ENCODE assay signal across 2 cellular contexts in genomic region chr1:204426035-204426436, GRCh38.
A peak's percentile ranks its signal among the peaks of the same experiment; 100 is the strongest.
TF ChIP-seq lines count a peak whose summit lies in the region.

No MANE protein-coding gene starts in this region.

TF ChIP-seq in K562, 482 proteins besides CTCF, POLR2A, EP300 and RAD21:
- peak; percentile 86 for TF ChIP-seq FOSL1 (tag; conservative IDR thresholded peaks at IDR 0.05)
- TF ChIP-seq ZNF140 (CRISPR knock-in tag; IDR thresholded peaks at IDR 0.05) = no peak
- peak; percentile 25; the same call in 1 of the 2 replicates for TF ChIP-seq SMARCA4 (IDR thresholded peaks at IDR 0.05)
- peak; percentile 76 for TF ChIP-seq JUN (IDR thresholded peaks at IDR 0.05; ENCODE audit: borderline replicate concordance, low read depth, low read length)
- no peak for TF ChIP-seq JUN (CRISPR knock-in tag; IDR thresholded peaks at IDR 0.05; ENCODE audit: borderline replicate concordance)
- 0 out of 2 replicates have a peak, but pooled peaks have one; percentile 24 for TF ChIP-seq CTBP1 (IDR thresholded peaks at IDR 0.05; ENCODE audit: borderline replicate concordance)
- TF ChIP-seq DPF2 (IDR thresholded peaks at IDR 0.05) = 0 out of 2 replicates have a peak, but pooled peaks have one; percentile 37
- TF ChIP-seq MTA2 (IDR thresholded peaks at IDR 0.05; ENCODE audit: low read depth) = no peak
- TF ChIP-seq ARID3A (IDR thresholded peaks at IDR 0.05; ENCODE audit: borderline replicate concordance, low read depth, low read length) = no peak
- peak; percentile 34; the same call in 1 of the 2 replicates for TF ChIP-seq SMARCE1 (IDR thresholded peaks at IDR 0.05)
- TF ChIP-seq SMAD4 (CRISPR knock-in tag; conservative IDR thresholded peaks at IDR 0.05) = no peak
- peak; percentile 56; the same call in 1 of the 2 replicates for TF ChIP-seq JUND (IDR thresholded peaks at IDR 0.05; ENCODE audit: borderline replicate concordance, low read depth, low read length)
- no peak for TF ChIP-seq JUND (tag; IDR thresholded peaks at IDR 0.05; ENCODE audit: borderline replicate concordance, low read depth, low read length)
- TF ChIP-seq ATF3 (IDR thresholded peaks at IDR 0.05) = peak; percentile 56
- no peak for TF ChIP-seq ATF3 (CRISPR knock-in tag; conservative IDR thresholded peaks at IDR 0.05)
- TF ChIP-seq ARID1B (IDR thresholded peaks at IDR 0.05) = peak; percentile 55; the same call in 1 of the 2 replicates
- TF ChIP-seq RCOR1 (IDR thresholded peaks at IDR 0.05; ENCODE audit: borderline replicate concordance in 1 of 2, low read depth in 2 of 2, low read length in 2 of 2) = 0 out of 4 replicates have a peak, but pooled peaks of 1 of the 2 experiments have one; percentile 9

TF ChIP-seq in HepG2, 621 proteins besides CTCF, POLR2A, EP300 and RAD21:
- TF ChIP-seq CBX1 (IDR thresholded peaks at IDR 0.05; ENCODE audit: low read depth) (no peak), PCBP2 (optimal IDR thresholded peaks at IDR 0.05; ENCODE audit: low read depth, low read length, poor library complexity, severe bottlenecking) (no peak), ZSCAN31 (CRISPR knock-in tag; IDR thresholded peaks at IDR 0.05; ENCODE audit: low read depth) (no peak), SAP130 (CRISPR knock-in tag; IDR thresholded peaks at IDR 0.05; ENCODE audit: low read depth) (no peak), KLF9 (CRISPR knock-in tag; IDR thresholded peaks at IDR 0.05; ENCODE audit: low read depth) (no peak), DNMT3B (CRISPR knock-in tag; conservative IDR thresholded peaks at IDR 0.05) (no peak), ZNF652 (CRISPR knock-in tag; IDR thresholded peaks at IDR 0.05; ENCODE audit: borderline replicate concordance, low read depth) (peak; percentile 32; the same call in 1 of the 2 replicates), ZNF274 (CRISPR knock-in tag; IDR thresholded peaks at IDR 0.05) (no peak), FOSL2 (CRISPR knock-in tag; IDR thresholded peaks at IDR 0.05) (peak; percentile 37; the same call in 1 of the 2 replicates), MBD4 (IDR thresholded peaks at IDR 0.05; ENCODE audit: borderline replicate concordance, low read length) (no peak)
